Comparison of ENCODE assay signal across 8 cellular contexts in the genomic region with DNA sequence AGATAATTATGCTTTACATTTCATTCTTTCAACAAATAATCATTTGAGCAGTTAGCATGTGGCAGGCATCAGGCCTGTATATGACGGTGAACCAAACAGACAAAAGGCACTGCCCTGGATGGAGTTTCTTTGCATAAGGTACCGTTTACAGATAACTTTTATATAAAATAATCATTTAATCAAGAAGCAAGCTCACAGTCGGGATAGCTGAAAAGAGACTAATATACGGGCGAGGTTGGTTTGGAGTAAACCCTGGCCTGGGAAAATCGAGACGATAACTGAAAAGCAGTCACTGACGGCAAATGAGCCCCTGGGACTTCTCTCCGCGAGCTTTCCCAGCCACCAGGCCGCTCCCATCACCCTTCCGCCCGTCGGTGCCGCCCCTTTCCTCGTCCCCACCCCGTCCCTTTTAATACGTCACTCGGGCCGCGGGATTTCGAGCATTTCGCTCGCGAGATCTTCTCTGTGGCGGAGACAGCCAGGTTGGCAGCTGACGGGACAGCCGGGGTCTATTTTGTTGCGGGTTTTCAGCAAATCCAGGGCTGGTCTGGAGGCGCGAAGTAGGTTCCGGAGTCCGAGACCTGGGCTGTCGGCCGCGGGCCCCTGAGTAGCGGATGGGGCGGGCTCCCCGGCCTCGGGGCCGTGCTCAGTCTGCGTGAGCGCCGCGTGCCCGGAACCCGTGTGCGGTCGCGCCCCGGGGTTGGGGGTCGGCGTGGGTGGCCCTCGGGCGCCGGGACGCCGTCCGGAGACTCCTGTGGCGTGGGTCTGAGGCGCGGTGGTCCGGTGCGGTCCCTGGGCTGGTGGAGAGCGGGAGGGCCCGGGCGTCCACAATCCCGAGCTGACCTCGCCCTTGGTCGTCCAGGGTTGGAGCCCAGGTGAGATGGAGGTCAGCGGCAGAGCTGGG. TPM values are rescaled to one million over a fixed set of nuclear protein-coding genes. Genes with fewer than 3 reads are reported as not detected.
DNase-seq lines count a peak whose midpoint lies in the region; ATAC-seq and TF ChIP-seq lines count a peak whose summit lies in the region.

A gene (plus strand): TSS at position 462 of the 904 bp plus-strand sequence. CDS start 703 bp downstream, outside the sequence.

- H3K4me3 Mint-ChIP-seq in activated CD4-positive, alpha-beta T cell treated with anti-CD3 and anti-CD28 coated beads, Interleukin-2, amount 10 ng/mL, durations not matched to agents 7 days and 5 days: peak within 1 kb of the TSS; percentile 90

- H3K36me3 ChIP-seq in BJ (ENCODE audit: control insufficient read depth, insufficient read depth, low read length): no peaks in the 10 kb centered on the region; the same call in 1 of the 2 replicates

- H3K4me1 Mint-ChIP-seq in activated CD4-positive, alpha-beta T cell treated with anti-CD3 and anti-CD28 coated beads, Interleukin-2, amount 10 ng/mL, durations not matched to agents 7 days and 5 days: peaks cover 31% of the 10 kb centered on the region

- no peaks in the 10 kb centered on the region for H3K9me3 Mint-ChIP-seq in activated CD4-positive, alpha-beta T cell treated with anti-CD3 and anti-CD28 coated beads, Interleukin-2, amount 10 ng/mL, durations not matched to agents 7 days and 5 days

- DNase-seq in BJ (ENCODE audit: low read depth): peak; percentile 51
- peak; percentile 88 for DNase-seq in NCI-H526 treated with DMSO at 0.1 percent for 48 hours (lab: John Stamatoyannopoulos, UW)
- peak; percentile 94 for DNase-seq in activated CD4-positive, alpha-beta T cell treated with anti-CD3 and anti-CD28 coated beads, Interleukin-2, amount 10 ng/mL, durations not matched to agents 7 days and 5 days
- peak; percentile 97 for DNase-seq in dedifferentiated amniotic fluid mesenchymal stem cell (ENCODE audit: extremely low spot score)
- peak; percentile 95 for DNase-seq in left lobe of liver (ENCODE audit: low spot score)
- peak; percentile 88 for DNase-seq in stimulated activated CD4-positive, alpha-beta T cell treated with anti-CD3 and anti-CD28 coated beads, Interleukin-2, amount 100 ng/mL, for 4 hours (ENCODE audit: low read depth)

- no peak for TF ChIP-seq CTCF in BJ (IDR thresholded peaks at IDR 0.05; ENCODE audit: insufficient read depth, low read depth, low read length)

- CTCF ChIA-PET in BJ (lab: Yijun Ruan, JAX): no interaction called here
- CTCF ChIA-PET in activated CD4-positive, alpha-beta T cell treated with anti-CD3 and anti-CD28 coated beads, Interleukin-2, amount 10 ng/mL, durations not matched to agents 7 days and 5 days (lab: Charles Lee): interaction anchor here (0.6 kb wide), 1 partner anchor 34 kb away, joined by 3 read pairs; no protein-coding TSS in a partner anchor

- no peaks in the 10 kb centered on the region for H3K27me3 ChIP-seq in BJ (ENCODE audit: control insufficient read depth, insufficient read depth, low read length)

- ATAC-seq in GM19324 (IDR thresholded peaks at IDR 0.05; ENCODE audit: low FRiP score, unreplicated experiment) (peak; percentile 100), HG03469 (IDR thresholded peaks at IDR 0.05; ENCODE audit: unreplicated experiment) (peak; percentile 95), left lobe of liver (peak; percentile 90)

- H3K27ac Mint-ChIP-seq in activated CD4-positive, alpha-beta T cell treated with anti-CD3 and anti-CD28 coated beads, Interleukin-2, amount 10 ng/mL, durations not matched to agents 7 days and 5 days: peak within 1 kb of the TSS; percentile 90

- H3K36me3 Mint-ChIP-seq in activated CD4-positive, alpha-beta T cell treated with anti-CD3 and anti-CD28 coated beads, Interleukin-2, amount 10 ng/mL, durations not matched to agents 7 days and 5 days (ENCODE audit: low read depth): peaks cover 9% of the 10 kb centered on the region

- H3K27me3 Mint-ChIP-seq in activated CD4-positive, alpha-beta T cell treated with anti-CD3 and anti-CD28 coated beads, Interleukin-2, amount 10 ng/mL, durations not matched to agents 7 days and 5 days: peaks cover 4% of the 10 kb centered on the region

- peak within 1 kb of the TSS; percentile 71 for H3K4me3 ChIP-seq in BJ (ENCODE audit: low read depth, low read length)

- POLR2A ChIA-PET in BJ (lab: Charles Lee): interaction anchor here (0.6 to 0.8 kb wide), 2 partner anchors 18 to 37 kb away, joined by 3 to 4 read pairs; no protein-coding TSS in a partner anchor
- POLR2A ChIA-PET in activated CD4-positive, alpha-beta T cell treated with anti-CD3 and anti-CD28 coated beads, Interleukin-2, amount 10 ng/mL, durations not matched to agents 7 days and 5 days (lab: Charles Lee): interaction anchor here (0.6 kb wide), 1 partner anchor 771 kb away, joined by 5 read pairs; a partner anchor contains a TSS

RNA-seq across cellular contexts. Expression of the gene that starts here (rescaled TPM):
- 53.5 and 69.0 TPM in 2 replicates for polyA plus RNA-seq in BJ (2011; rRNA removed)
- polyA minus RNA-seq in BJ (2011; rRNA and poly(A)+ RNA removed): 39.9 and 55.1 TPM in 2 replicates
- total RNA-seq in activated CD4-positive, alpha-beta T cell treated with anti-CD3 and anti-CD28 coated beads, Interleukin-2, amount 10 ng/mL, durations not matched to agents 7 days and 5 days: 10 to 100 TPM; 37.0 to 42.4 TPM
- 40.9 TPM for total RNA-seq in left lobe of liver

Comparison
In these comparisons a context has a peak if more than half of its experiments do, and no peak if none do; other contexts are left out.
1. Peak in every context shown above with its lines: DNase-seq, ATAC-seq and H3K4me3 ChIP-seq.